Comparison of ENCODE assay signal across 19 cellular contexts in genomic region chr4:149291463-149291862, GRCh38.
A peak's percentile ranks its signal among the peaks of the same experiment; 100 is the strongest.
DNase-seq lines count a peak whose midpoint lies in the region; ATAC-seq and TF ChIP-seq lines count a peak whose summit lies in the region.
"Had no signal": no experiment of that assay in that cellular context is flagged by ENCODE, and none has a peak within 500 bp of the region (broad histone marks: within the 10 kb centered on the region; RNA-seq: fewer than 3 reads in every experiment).

No MANE protein-coding gene starts in this region.

- no peak for ATAC-seq in GM18870 (IDR thresholded peaks at IDR 0.05; ENCODE audit: unreplicated experiment)
- no peak for ATAC-seq in HG03342 (IDR thresholded peaks at IDR 0.05; ENCODE audit: unreplicated experiment)
- ATAC-seq: gastroesophageal sphincter, GM23338 had no signal

- TF ChIP-seq CTCF in fibroblast of pulmonary artery (IDR thresholded peaks at IDR 0.05; ENCODE audit: low read length, missing control alignments) (no peak), parathyroid adenoma (IDR thresholded peaks at IDR 0.05) (no peak), coronary artery (IDR thresholded peaks at IDR 0.05) (no peak)

- H3K4me3 ChIP-seq in fibroblast of pulmonary artery (replicated peaks; ENCODE audit: low read depth, low read length) (no peak overlapping the region), parathyroid adenoma (ENCODE audit: low read depth, low read length) (no peak overlapping the region), coronary artery (no peak overlapping the region)
- H3K4me3 ChIP-seq: BLaER1 treated with 17β-estradiol and CSF1 and Interleukin-3, amounts not matched to agents 10 nM and 100 nM; colonic mucosa; gastroesophageal sphincter; GM23338; SK-N-MC; skin epidermis had no signal

- H3K4me2 ChIP-seq in parathyroid adenoma (ENCODE audit: low read length) = peak overlapping the region; percentile 25
- H3K4me2 ChIP-seq: BLaER1 treated with 17β-estradiol and CSF1 and Interleukin-3, amounts not matched to agents 10 nM and 100 nM; GM23338 had no signal

- H3K79me2 ChIP-seq in parathyroid adenoma = no peaks in the 10 kb centered on the region

- no peak overlapping the region for H2AFZ ChIP-seq in parathyroid adenoma
- H2AFZ ChIP-seq: GM23338 had no signal

- no peaks in the 10 kb centered on the region for H3K9me3 ChIP-seq in parathyroid adenoma (ENCODE audit: control insufficient read depth, low read length)
- H3K9me3 ChIP-seq: BLaER1 treated with 17β-estradiol and CSF1 and Interleukin-3, amounts not matched to agents 10 nM and 100 nM; colonic mucosa; gastroesophageal sphincter had no signal

- H3K4me1 ChIP-seq in parathyroid adenoma = peaks cover 1% of the 10 kb centered on the region
- H3K4me1 ChIP-seq: BLaER1 treated with 17β-estradiol and CSF1 and Interleukin-3, amounts not matched to agents 10 nM and 100 nM; colonic mucosa had no signal

- no peaks in the 10 kb centered on the region for H3K27me3 ChIP-seq in parathyroid adenoma (ENCODE audit: control insufficient read depth, insufficient read depth, low read length)
- H3K27me3 ChIP-seq: BLaER1 treated with 17β-estradiol and CSF1 and Interleukin-3, amounts not matched to agents 10 nM and 100 nM; colonic mucosa; gastroesophageal sphincter had no signal

- H3K9ac ChIP-seq in parathyroid adenoma = no peak overlapping the region
- H3K9ac ChIP-seq: BLaER1 treated with 17β-estradiol and CSF1 and Interleukin-3, amounts not matched to agents 10 nM and 100 nM had no signal

- no peaks in the 10 kb centered on the region for H3K36me3 ChIP-seq in parathyroid adenoma (ENCODE audit: control insufficient read depth, insufficient read depth, low read length)
- H3K36me3 ChIP-seq: BLaER1 treated with 17β-estradiol and CSF1 and Interleukin-3, amounts not matched to agents 10 nM and 100 nM; colonic mucosa; gastroesophageal sphincter had no signal

- DNase-seq in H4 (ENCODE audit: low spot score) (peak; percentile 67), amniotic epithelial cell (ENCODE audit: low read depth) (peak; percentile 95), fibroblast of pulmonary artery (ENCODE audit: low read depth) (peak; percentile 82), coronary artery (ENCODE audit: low spot score) (no peak), midbrain (lab: John Stamatoyannopoulos, UW) (no peak)
- DNase-seq: activated naive CD4-positive, alpha-beta T cell treated with Interleukin-2 at 50 U/mL for 16 hours; colonic mucosa; kidney; NCI-H2107; nephron progenitor cell had no signal

- H3K27ac ChIP-seq in parathyroid adenoma = no peak overlapping the region
- no peak overlapping the region for H3K27ac ChIP-seq in coronary artery
- H3K27ac ChIP-seq: BLaER1 treated with 17β-estradiol and CSF1 and Interleukin-3, amounts not matched to agents 10 nM and 100 nM; colonic mucosa; gastroesophageal sphincter; SK-N-MC; skin epidermis; VCaP had no signal

Comparison
In these comparisons a context has a peak if more than half of its experiments do, and no peak if none do; other contexts are left out.
1. DNase-seq: peak in H4 (single experiment), amniotic epithelial cell (single experiment) and fibroblast of pulmonary artery (single experiment); none in coronary artery (single experiment) and midbrain (single experiment).